ENCODE assay signal across 7 cellular contexts in the genomic region with DNA sequence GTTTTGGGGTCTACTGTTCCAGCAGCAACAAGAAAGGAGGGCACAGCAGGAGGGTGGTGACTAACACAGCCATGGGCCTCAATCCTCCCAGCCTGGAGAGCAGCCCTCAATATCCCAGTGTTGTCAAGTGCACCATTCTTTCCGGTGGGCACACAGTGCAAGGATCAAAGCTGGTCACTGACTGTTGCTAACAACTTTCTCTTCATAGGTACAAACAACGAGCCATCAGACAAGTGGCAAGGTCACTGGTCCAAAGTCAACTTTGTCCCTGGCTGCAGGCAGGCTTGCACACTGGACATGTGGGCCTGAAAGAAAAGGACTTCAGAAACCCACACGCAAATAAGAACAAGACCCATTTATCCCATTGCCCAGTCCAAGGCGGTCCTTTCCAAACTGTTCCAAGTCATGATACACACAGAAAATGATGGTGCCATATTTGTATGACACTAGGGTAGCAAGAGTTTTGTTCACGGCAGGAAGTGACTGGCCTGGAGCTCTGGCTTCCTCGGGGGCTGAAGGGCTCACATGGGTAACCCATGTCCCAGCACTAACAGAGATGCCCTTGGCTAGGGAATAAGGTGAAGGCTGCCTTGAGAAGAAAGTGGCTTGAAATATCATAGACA.
"Had no signal": no experiment of that assay in that cellular context is flagged by ENCODE, and none has a peak within 500 bp of the region (broad histone marks: within the 10 kb centered on the region; RNA-seq: fewer than 3 reads in every experiment).

No MANE protein-coding gene starts in this region.

- H3K4me3 ChIP-seq: GM23248, HAP-1 had no signal

- H3K36me3 ChIP-seq: HAP-1 had no signal

- H3K27ac ChIP-seq: GM23248 had no signal

- H3K4me1 ChIP-seq: HAP-1 had no signal

- DNase-seq: GM23248, GOT3, H7, HFFc6, KBM-7 had no signal

- H3K9me3 ChIP-seq: HAP-1 had no signal

- ATAC-seq: HCT116 had no signal
